Comparison of ENCODE assay signal across 7 cellular contexts in the genomic region with DNA sequence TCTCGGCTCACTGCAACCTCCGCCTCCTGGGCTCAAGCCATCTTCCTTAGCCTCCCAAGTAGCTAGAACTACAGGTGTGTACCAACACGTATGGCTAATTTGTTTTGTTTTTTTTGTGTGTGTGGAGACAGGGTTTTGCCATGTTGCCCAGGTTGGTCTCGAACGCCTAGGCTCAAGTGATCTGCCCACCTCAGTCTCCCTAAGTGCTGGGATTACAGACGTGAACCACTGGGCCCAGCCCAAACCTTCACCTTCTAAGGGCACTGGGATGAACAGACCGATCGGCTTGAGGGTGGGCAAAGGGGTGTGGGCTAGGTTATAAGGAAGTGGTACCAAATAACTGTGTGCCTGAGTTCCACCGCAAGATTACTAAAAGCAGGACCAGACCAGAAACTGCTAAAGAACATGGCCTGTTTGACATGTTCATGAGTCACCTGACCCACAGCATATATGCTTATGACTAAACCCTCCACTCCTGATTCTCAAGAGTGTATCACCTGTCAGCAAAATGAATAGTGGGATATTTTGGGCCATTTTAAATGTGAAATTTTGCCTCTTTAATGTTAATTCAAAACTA. TPM values are rescaled to one million over a fixed set of nuclear protein-coding genes. Genes with fewer than 3 reads are reported as not detected.
A peak's percentile ranks its signal among the peaks of the same experiment; 100 is the strongest.
DNase-seq lines count a peak whose midpoint lies in the region; ATAC-seq and TF ChIP-seq lines count a peak whose summit lies in the region.
"Had no signal": no experiment of that assay in that cellular context is flagged by ENCODE, and none has a peak within 500 bp of the region (broad histone marks: within the 10 kb centered on the region; RNA-seq: fewer than 3 reads in every experiment).

No MANE protein-coding gene starts in this region.

- H3K27ac ChIP-seq in stomach, result peak overlapping the region; percentile 12 to 81 (median 68)

- peak in 1 of 2 donors; percentile 33 for DNase-seq in activated naive CD4-positive, alpha-beta T cell treated with anti-CD3 and anti-CD28 coated beads, Interleukin-2, amount 50 U/mL, for 72 hours (ENCODE audit: low spot score in 2 of 2)
- no peak for DNase-seq in activated naive CD4-positive, alpha-beta T cell treated with anti-CD3 and anti-CD28 coated beads, Interleukin-2, amount 50 U/mL, for 16 hours
- DNase-seq in stomach, result peak; percentile 16
- DNase-seq in NCI-H2196 treated with DMSO at 0.1 percent for 48 hours (lab: John Stamatoyannopoulos, UW; ENCODE audit: unreplicated experiment), result no peak
- DNase-seq: MM.1S had no signal

- peak overlapping the region; percentile 61 to 90 for H3K27ac Mint-ChIP-seq in activated naive CD4-positive, alpha-beta T cell treated with anti-CD3 and anti-CD28 coated beads, Interleukin-2, amount 50 U/mL, for 72 hours

- peak; percentile 99 for ATAC-seq in activated naive CD4-positive, alpha-beta T cell treated with anti-CD3 and anti-CD28 coated beads, Interleukin-2, amount 50 U/mL, for 72 hours

- no peak for TF ChIP-seq POLR2A in stomach (IDR thresholded peaks at IDR 0.05)

- no peak for TF ChIP-seq EP300 in stomach (IDR thresholded peaks at IDR 0.05)

- TF ChIP-seq CTCF in stomach (IDR thresholded peaks at IDR 0.05), result no peak

- no peak overlapping the region for H3K4me3 ChIP-seq in stomach

- H3K4me1 ChIP-seq in stomach, result peaks cover 16 to 54% (median 26%) of the 10 kb centered on the region in 4 donors

- no peaks in the 10 kb centered on the region for H3K9me3 ChIP-seq in stomach

- intact Hi-C loops in stomach (cut with DNase I; ENCODE audit: low total_unique reads), result no loop called here

- WGBS in stomach, 5 donors, result 77 to 93% (median 85%) methylated on average over 9 of the region's 9 CpGs

- H3K27me3 ChIP-seq in stomach, result no peaks in the 10 kb centered on the region

- no peaks in the 10 kb centered on the region for H3K9me3 Mint-ChIP-seq in activated naive CD4-positive, alpha-beta T cell treated with anti-CD3 and anti-CD28 coated beads, Interleukin-2, amount 50 U/mL, for 72 hours

- peaks cover 36 to 63% (median 59%) of the 10 kb centered on the region in 4 donors for H3K36me3 ChIP-seq in stomach

- peaks cover 12 to 14% of the 10 kb centered on the region in 2 donors for H3K36me3 Mint-ChIP-seq in activated naive CD4-positive, alpha-beta T cell treated with anti-CD3 and anti-CD28 coated beads, Interleukin-2, amount 50 U/mL, for 72 hours

RNA-seq across cellular contexts. Expression of a gene that starts 8.1 kb away (rescaled TPM):
- 10 to 100 TPM; 24.5 to 31.1 TPM for total RNA-seq in activated naive CD4-positive, alpha-beta T cell treated with anti-CD3 and anti-CD28 coated beads, Interleukin-2, amount 50 U/mL, for 72 hours
- total RNA-seq in stomach, result 10 to 100 TPM in 4 of 5 donors, 1 to 10 TPM in 1; 7.6 to 54.0 (median 21.4) TPM
- 10 to 100 TPM; 28.1 to 38.2 (median 31.3) TPM for polyA plus RNA-seq in stomach

RNA-seq across cellular contexts. Expression of a gene that starts 8.2 kb away (rescaled TPM):
- total RNA-seq in activated naive CD4-positive, alpha-beta T cell treated with anti-CD3 and anti-CD28 coated beads, Interleukin-2, amount 50 U/mL, for 72 hours, result 10 to 100 TPM; 16.4 to 16.8 TPM
- 10 to 100 TPM; 24.9 to 52.2 (median 47.3) TPM for total RNA-seq in stomach
- polyA plus RNA-seq in stomach, result 10 to 100 TPM; 75.9 to 95.6 (median 94.9) TPM

RNA-seq across cellular contexts. Expression of a gene that starts 8.4 kb away (rescaled TPM):
- 10 to 100 TPM; 25.7 to 26.2 TPM for total RNA-seq in activated naive CD4-positive, alpha-beta T cell treated with anti-CD3 and anti-CD28 coated beads, Interleukin-2, amount 50 U/mL, for 72 hours
- total RNA-seq in stomach, result 10 to 100 TPM in 3 of 5 donors, 1 to 10 TPM in 2; 1.7 to 50.4 (median 19.3) TPM
- polyA plus RNA-seq in stomach, result 10 to 100 TPM; 12.7 to 25.4 (median 21.4) TPM

RNA-seq across cellular contexts. Expression of a gene that starts 30.2 kb away (rescaled TPM):
- 10 to 100 TPM; 62.2 to 83.4 TPM for total RNA-seq in activated naive CD4-positive, alpha-beta T cell treated with anti-CD3 and anti-CD28 coated beads, Interleukin-2, amount 50 U/mL, for 72 hours
- total RNA-seq in stomach, result 100 to 1,000 TPM in 1 of 5 donors, 10 to 100 TPM in 4; 41.9 to 118 (median 57.6) TPM
- polyA plus RNA-seq in stomach, result 10 to 100 TPM; 44.2 to 69.2 (median 63.8) TPM

RNA-seq across cellular contexts. Expression of a gene that starts 37.9 kb away (rescaled TPM):
- total RNA-seq in activated naive CD4-positive, alpha-beta T cell treated with anti-CD3 and anti-CD28 coated beads, Interleukin-2, amount 50 U/mL, for 72 hours, result not detected
- total RNA-seq in stomach, result not detected
- not detected for polyA plus RNA-seq in stomach
- total RNA-seq: mesenteric fat pad had no signal
- polyA plus RNA-seq: BJ had no signal
